In the genomic region with DNA sequence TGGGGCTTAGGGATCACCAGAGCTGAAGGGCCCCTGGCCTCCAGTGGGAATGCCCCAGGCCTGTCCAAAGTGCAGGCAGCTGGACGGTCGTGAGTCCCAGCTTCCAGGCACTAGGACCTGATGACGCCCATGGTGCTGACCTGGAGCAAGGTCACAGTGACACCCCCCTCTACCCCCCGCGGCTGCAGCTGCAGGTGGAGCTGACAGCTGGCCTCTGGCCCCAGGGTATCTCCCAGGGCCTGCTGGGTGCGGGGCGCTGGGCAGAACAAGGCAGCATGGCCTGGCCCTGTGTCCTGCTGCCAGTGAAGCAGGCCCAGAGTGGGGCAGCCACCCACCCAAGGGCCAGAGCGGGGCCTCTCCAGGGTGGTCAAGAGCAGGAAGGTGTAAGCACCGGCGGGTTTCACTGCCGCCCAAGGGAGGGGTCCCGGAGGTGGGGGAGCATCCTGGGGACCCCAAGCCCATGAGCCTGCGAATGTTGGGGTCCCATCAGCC, we compare ENCODE assay signal across 8 cellular contexts. TPM values are rescaled to one million over a fixed set of nuclear protein-coding genes. Genes with fewer than 3 reads are reported as not detected.
A peak's percentile ranks its signal among the peaks of the same experiment; 100 is the strongest.
DNase-seq lines count a peak whose midpoint lies in the region; ATAC-seq and TF ChIP-seq lines count a peak whose summit lies in the region.

No MANE protein-coding gene starts in this region.

- H3K4me1 Mint-ChIP-seq in endodermal cell (peaks cover 3% of the 10 kb centered on the region), neural progenitor cell (peaks cover 9% of the 10 kb centered on the region)

- peaks cover 37% of the 10 kb centered on the region for H3K36me3 ChIP-seq in OCI-LY7 (ENCODE audit: insufficient read depth, low read length)
- peaks cover 12% of the 10 kb centered on the region for H3K36me3 ChIP-seq in endodermal cell (ENCODE audit: control insufficient read depth, insufficient read depth, low read length)
- H3K36me3 ChIP-seq in neural progenitor cell, result no peaks in the 10 kb centered on the region

- peak overlapping the region; percentile 79 for H3K27ac ChIP-seq in OCI-LY7 (ENCODE audit: low read depth, low read length, poor library complexity, severe bottlenecking)
- H3K27ac ChIP-seq in endodermal cell (ENCODE audit: low read depth, low read length), result peak overlapping the region; percentile 16
- H3K27ac ChIP-seq in neural progenitor cell, result no peak overlapping the region

- no peaks in the 10 kb centered on the region for H3K9me3 Mint-ChIP-seq in endodermal cell
- no peaks in the 10 kb centered on the region for H3K9me3 Mint-ChIP-seq in neural progenitor cell

- H3K36me3 Mint-ChIP-seq in endodermal cell (ENCODE audit: low read depth), result peaks cover 13% of the 10 kb centered on the region
- H3K36me3 Mint-ChIP-seq in neural progenitor cell, result peaks cover 3% of the 10 kb centered on the region

- 60 to 84% methylated on average over 4 to 13 of the region's 13 CpGs for WGBS in endodermal cell (ENCODE audit: insufficient coverage in 1 of 2, insufficient read length in 1 of 2), 2 experiments

- no peak for ATAC-seq in GM18861 (IDR thresholded peaks at IDR 0.05; ENCODE audit: unreplicated experiment)

- H3K9ac ChIP-seq in endodermal cell (ENCODE audit: extremely low read depth, low read length, poor library complexity, severe bottlenecking) (no peak overlapping the region), neural progenitor cell (no peak overlapping the region)

- H3K79me2 ChIP-seq in OCI-LY7 (ENCODE audit: insufficient read depth, low read depth, low read length) (peaks cover 21% of the 10 kb centered on the region; the same call in 1 of the 2 replicates), neural progenitor cell (ENCODE audit: low read depth) (no peaks in the 10 kb centered on the region)

- H3K27ac Mint-ChIP-seq in endodermal cell (peak overlapping the region; percentile 74), neural progenitor cell (no peak overlapping the region)

- POLR2A ChIA-PET in OCI-LY7 (lab: Charles Lee), result interaction anchor here (0.6 to 1.2 kb wide), 4 partner anchors 8 to 557 kb away, joined by 3 to 5 read pairs (median 4); partner anchors contain the start of gene NDUFS8

- TF ChIP-seq CTCF in OCI-LY7 (conservative IDR thresholded peaks at IDR 0.05; ENCODE audit: low read length) (no peak), endodermal cell (conservative IDR thresholded peaks at IDR 0.05) (no peak), neural progenitor cell (IDR thresholded peaks at IDR 0.05) (no peak)

- H4K20me1 ChIP-seq in OCI-LY7 (ENCODE audit: insufficient read depth, low read length), result no peaks in the 10 kb centered on the region
- H4K20me1 ChIP-seq in neural progenitor cell (ENCODE audit: low read depth), result no peaks in the 10 kb centered on the region

- H3K4me3 Mint-ChIP-seq in endodermal cell (peak overlapping the region; percentile 52), neural progenitor cell (no peak overlapping the region)

- H2AFZ ChIP-seq in OCI-LY7 (ENCODE audit: low read length) (peak overlapping the region; percentile 42; the same call in 1 of the 2 replicates), neural progenitor cell (replicated peaks) (peak overlapping the region; percentile 61)

- no peaks in the 10 kb centered on the region for H3K27me3 ChIP-seq in endodermal cell (ENCODE audit: control insufficient read depth, insufficient read depth, low read length, poor library complexity, severe bottlenecking)
- no peaks in the 10 kb centered on the region for H3K27me3 ChIP-seq in neural progenitor cell

- H3F3A ChIP-seq in neural progenitor cell (ENCODE audit: low read depth), result peaks cover 30% of the 10 kb centered on the region

- intact Hi-C loops in OCI-LY7 (cut with micrococcal nuclease; ENCODE audit: unreplicated experiment), result loop anchor here (2.0 kb wide), 1 partner anchor 83 kb away; the partner anchor contains the start of gene CHKA

- H3K27me3 Mint-ChIP-seq in endodermal cell (ENCODE audit: insufficient read depth) (no peaks in the 10 kb centered on the region), neural progenitor cell (ENCODE audit: insufficient read depth, low read depth) (peaks cover 6% of the 10 kb centered on the region)

- peak; percentile 73 for DNase-seq in COLO668 (lab: John Stamatoyannopoulos, UW; ENCODE audit: unreplicated experiment)
- peak; percentile 27 for DNase-seq in OCI-LY7 (ENCODE audit: low spot score)
- DNase-seq in endodermal cell, result peak; percentile 66
- DNase-seq in neural progenitor cell (ENCODE audit: low spot score), result no peak
- DNase-seq in T1000 (lab: John Stamatoyannopoulos, UW), result no peak
- DNase-seq in DMS79 treated with DMSO at 0.1 percent for 48 hours (lab: John Stamatoyannopoulos, UW), result no peak
- no peak for DNase-seq in NCI-H345 (lab: John Stamatoyannopoulos, UW)

- BruUV-seq in OCI-LY7 (replicated peaks; lab: Mats Ljungman, UMichigan), result no TSS peak

- H3K4me1 ChIP-seq in OCI-LY7 (ENCODE audit: insufficient read depth, low read length, poor library complexity, severe bottlenecking) (peaks cover 30% of the 10 kb centered on the region), endodermal cell (ENCODE audit: control insufficient read depth, insufficient read depth, low read length) (peaks cover 9% of the 10 kb centered on the region), neural progenitor cell (peaks cover 16% of the 10 kb centered on the region)

- no peaks in the 10 kb centered on the region for H3K9me2 ChIP-seq in OCI-LY7 (ENCODE audit: insufficient read depth, low read length)

- H3K9me3 ChIP-seq in OCI-LY7 (ENCODE audit: low read length) (no peaks in the 10 kb centered on the region), endodermal cell (ENCODE audit: control insufficient read depth, low read length) (no peaks in the 10 kb centered on the region), neural progenitor cell (ENCODE audit: low read depth) (no peaks in the 10 kb centered on the region)

- H3K4me2 ChIP-seq in OCI-LY7 (ENCODE audit: low read length), result peak overlapping the region; percentile 97
- H3K4me2 ChIP-seq in neural progenitor cell, result peak overlapping the region; percentile 74

- CTCF ChIA-PET in OCI-LY7 (lab: Charles Lee; ENCODE audit: unreplicated experiment), result interaction anchor here (0.5 kb wide), 1 partner anchor 28 kb away, joined by 5 read pairs; the partner anchor contains the start of gene ALDH3B1

- H3K4me3 ChIP-seq in OCI-LY7 (ENCODE audit: low read depth, low read length, poor library complexity, severe bottlenecking), result peak overlapping the region; percentile 79
- peak overlapping the region; percentile 71 for H3K4me3 ChIP-seq in endodermal cell (ENCODE audit: low read length)
- H3K4me3 ChIP-seq in neural progenitor cell, result peak overlapping the region; percentile 44

RNA-seq across cellular contexts. Expression of gene TCIRG1, which starts 0.6 kb away (rescaled TPM):
- total RNA-seq in OCI-LY7 (2014; rRNA removed; shearing (Covaris generic)), result 148 and 199 TPM in 2 replicates
- total RNA-seq in OCI-LY7 (2022) (201 and 204 TPM in 2 replicates), endodermal cell (10 to 100 TPM; 61.6 to 70.4 TPM), neural progenitor cell (ENCODE audit: low replicate concordance) (10.7 and 19.4 TPM in 2 replicates)
- 19.0 TPM for polyA plus RNA-seq in endodermal cell (2013, experiment 1 of 2)
- 18.5 TPM for polyA plus RNA-seq in endodermal cell (2013, experiment 2 of 2)

RNA-seq across cellular contexts. Expression of gene NDUFS8, which starts 7.8 kb away (rescaled TPM):
- total RNA-seq in OCI-LY7 (2014; rRNA removed; shearing (Covaris generic)), result 152 and 173 TPM in 2 replicates
- total RNA-seq in OCI-LY7 (2022) (126 and 132 TPM in 2 replicates), endodermal cell (100 to 1,000 TPM; 150 to 168 TPM), neural progenitor cell (ENCODE audit: low replicate concordance) (46.7 and 149 TPM in 2 replicates)
- polyA plus RNA-seq in endodermal cell (2013, experiment 1 of 2), result 151 TPM
- 145 TPM for polyA plus RNA-seq in endodermal cell (2013, experiment 2 of 2)

RNA-seq across cellular contexts. Expression of gene ALDH3B1, which starts 28.1 kb away (rescaled TPM):
- 0.50 TPM in 1 of 2 replicates, not detected in the other for total RNA-seq in OCI-LY7 (2014; rRNA removed; shearing (Covaris generic))
- 0.53 and 0.65 TPM in 2 replicates for total RNA-seq in OCI-LY7 (2022)
- under 1 TPM in 1 of 2 donors, not detected in 1; 0.11 TPM for total RNA-seq in endodermal cell
- 0.64 TPM for polyA plus RNA-seq in endodermal cell (2013, experiment 1 of 2)
- polyA plus RNA-seq in endodermal cell (2013, experiment 2 of 2), result 0.41 TPM
- total RNA-seq in neural progenitor cell (ENCODE audit: low replicate concordance), result 0.12 TPM in 1 of 2 replicates, not detected in the other

RNA-seq across cellular contexts. Expression of gene UNC93B1, which starts 34.4 kb away (rescaled TPM):
- total RNA-seq in OCI-LY7 (2014; rRNA removed; shearing (Covaris generic)), result 39.6 and 44.0 TPM in 2 replicates
- total RNA-seq in OCI-LY7 (2022), result 49.7 and 52.1 TPM in 2 replicates
- total RNA-seq in endodermal cell, result 10 to 100 TPM; 27.1 to 32.0 TPM
- 13.6 TPM for polyA plus RNA-seq in endodermal cell (2013, experiment 1 of 2)
- polyA plus RNA-seq in endodermal cell (2013, experiment 2 of 2), result 10.8 TPM
- 8.8 and 11.1 TPM in 2 replicates for total RNA-seq in neural progenitor cell (ENCODE audit: low replicate concordance)

Comparison
In these comparisons a context has a peak if more than half of its experiments do, and no peak if none do; other contexts are left out.
1. DNase-seq: peak in COLO668 (single experiment), OCI-LY7 (single experiment) and endodermal cell (single experiment); none in neural progenitor cell (single experiment), T1000 (single experiment), DMS79 treated with DMSO at 0.1 percent for 48 hours (single experiment) and NCI-H345 (single experiment).
2. Peak in every context shown above with its lines, with median percentiles within 50 percentile points of each other: H3K4me3 ChIP-seq.